ENCODE assay signal across 9 cellular contexts in the genomic region with DNA sequence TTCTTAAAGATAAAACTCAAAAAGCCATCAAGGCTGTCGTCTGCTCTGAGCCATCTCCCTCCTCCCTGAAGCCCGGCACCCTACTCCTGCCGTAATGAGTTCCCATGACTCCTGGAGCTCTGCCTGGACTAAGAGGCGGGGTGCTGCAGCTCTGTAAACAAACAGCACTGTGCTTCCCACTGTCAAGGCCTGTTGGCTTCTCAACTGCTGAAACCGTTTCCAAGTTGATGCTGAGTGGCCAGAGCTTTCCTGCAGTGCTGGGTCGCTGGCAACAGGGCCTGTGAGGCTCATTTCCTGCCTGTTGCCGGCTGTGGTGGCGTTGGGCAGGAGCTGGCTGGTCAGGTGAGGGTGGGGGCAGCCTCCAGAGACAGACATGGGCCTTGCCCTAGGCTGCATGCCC. TPM values are rescaled to one million over a fixed set of nuclear protein-coding genes. Genes with fewer than 3 reads are reported as not detected.
DNase-seq lines count a peak whose midpoint lies in the region; ATAC-seq and TF ChIP-seq lines count a peak whose summit lies in the region.
"Had no signal": no experiment of that assay in that cellular context is flagged by ENCODE, and none has a peak within 500 bp of the region (broad histone marks: within the 10 kb centered on the region; RNA-seq: fewer than 3 reads in every experiment).

No MANE protein-coding gene starts in this region.

- 16 to 17% methylated on average over 6 to 8 of the region's 8 CpGs for WGBS in lower leg skin, 2 donors

- ATAC-seq in upper lobe of right lung (peak; percentile 76), GM18873 (IDR thresholded peaks at IDR 0.05; ENCODE audit: low FRiP score, unreplicated experiment) (no peak)

- peak overlapping the region; percentile 74 for H3K27ac ChIP-seq in upper lobe of right lung
- H3K27ac ChIP-seq: SK-N-MC had no signal

- H3K27me3 ChIP-seq in upper lobe of right lung, result no peaks in the 10 kb centered on the region

- no peak overlapping the region for H3K4me3 Mint-ChIP-seq in activated CD4-positive, alpha-beta T cell treated with anti-CD3 and anti-CD28 coated beads, Interleukin-2, amount 10 ng/mL, durations not matched to agents 7 days and 5 days

- H3K4me1 Mint-ChIP-seq in activated CD4-positive, alpha-beta T cell treated with anti-CD3 and anti-CD28 coated beads, Interleukin-2, amount 10 ng/mL, durations not matched to agents 7 days and 5 days, result peaks cover 28% of the 10 kb centered on the region

- TF ChIP-seq POLR2A in lower leg skin (IDR thresholded peaks at IDR 0.05), result no peak

- H3K4me3 ChIP-seq in lower leg skin (ENCODE audit: low read depth, poor library complexity, severe bottlenecking) (no peak overlapping the region), upper lobe of right lung (no peak overlapping the region)
- H3K4me3 ChIP-seq: SK-N-MC had no signal

- no peaks in the 10 kb centered on the region for H3K27me3 Mint-ChIP-seq in activated CD4-positive, alpha-beta T cell treated with anti-CD3 and anti-CD28 coated beads, Interleukin-2, amount 10 ng/mL, durations not matched to agents 7 days and 5 days

- POLR2A ChIA-PET in activated CD4-positive, alpha-beta T cell treated with anti-CD3 and anti-CD28 coated beads, Interleukin-2, amount 10 ng/mL, durations not matched to agents 7 days and 5 days (lab: Charles Lee), result no interaction called here

- DNase-seq in activated CD4-positive, alpha-beta T cell treated with anti-CD3 and anti-CD28 coated beads, Interleukin-2, amount 10 ng/mL, durations not matched to agents 7 days and 5 days, result no peak
- no peak for DNase-seq in activated CD4-positive, alpha-beta T cell treated with anti-CD3 and anti-CD28 coated beads for 4 hours
- DNase-seq in brain pericyte (ENCODE audit: low read depth, low spot score) (peak; percentile 84), lower leg skin (ENCODE audit: low spot score in 2 of 2) (peak; percentile 84 to 96), upper lobe of right lung (peak; percentile 78), NAMALWA (ENCODE audit: low spot score) (no peak)
- DNase-seq in central memory CD4-positive, alpha-beta T cell, result no peak

- H3K9me3 ChIP-seq in upper lobe of right lung, result no peaks in the 10 kb centered on the region

- TF ChIP-seq CTCF in lower leg skin (IDR thresholded peaks at IDR 0.05) (no peak), upper lobe of right lung (IDR thresholded peaks at IDR 0.05) (no peak)

- H3K27ac Mint-ChIP-seq in activated CD4-positive, alpha-beta T cell treated with anti-CD3 and anti-CD28 coated beads, Interleukin-2, amount 10 ng/mL, durations not matched to agents 7 days and 5 days, result peak overlapping the region; percentile 89

- peaks cover 30% of the 10 kb centered on the region for H3K36me3 ChIP-seq in upper lobe of right lung

- intact Hi-C loops in lower leg skin (cut with DNase I; ENCODE audit: low total_unique reads) (loop anchor here (10.0 kb wide), 1 partner anchor 110 kb away; a partner anchor contains a TSS), upper lobe of right lung (cut with DNase I) (loop anchor here (10.0 kb wide), 1 partner anchor 100 kb away; no protein-coding TSS in a partner anchor)

- H3K4me1 ChIP-seq in upper lobe of right lung, result peaks cover 48% of the 10 kb centered on the region

- CTCF ChIA-PET in activated CD4-positive, alpha-beta T cell treated with anti-CD3 and anti-CD28 coated beads, Interleukin-2, amount 10 ng/mL, durations not matched to agents 7 days and 5 days (lab: Charles Lee), result interaction anchor here (0.9 to 2.2 kb wide), 4 partner anchors 14 to 159 kb away, joined by 3 to 6 read pairs (median 3); no protein-coding TSS in a partner anchor

- peaks cover 16% of the 10 kb centered on the region for H3K36me3 Mint-ChIP-seq in activated CD4-positive, alpha-beta T cell treated with anti-CD3 and anti-CD28 coated beads, Interleukin-2, amount 10 ng/mL, durations not matched to agents 7 days and 5 days (ENCODE audit: low read depth)

- H3K9me3 Mint-ChIP-seq in activated CD4-positive, alpha-beta T cell treated with anti-CD3 and anti-CD28 coated beads, Interleukin-2, amount 10 ng/mL, durations not matched to agents 7 days and 5 days, result no peaks in the 10 kb centered on the region

RNA-seq across cellular contexts. Expression of a gene that starts 26.7 kb away (rescaled TPM):
- total RNA-seq in activated CD4-positive, alpha-beta T cell treated with anti-CD3 and anti-CD28 coated beads, Interleukin-2, amount 10 ng/mL, durations not matched to agents 7 days and 5 days, result 10 to 100 TPM; 10.7 to 12.1 TPM
- total RNA-seq in lower leg skin (10 to 100 TPM; 16.9 to 29.9 (median 22.3) TPM), upper lobe of right lung (34.6 TPM)

RNA-seq across cellular contexts. Expression of a gene that starts 45.4 kb away (rescaled TPM):
- total RNA-seq in activated CD4-positive, alpha-beta T cell treated with anti-CD3 and anti-CD28 coated beads, Interleukin-2, amount 10 ng/mL, durations not matched to agents 7 days and 5 days, result 100 to 1,000 TPM; 112 to 123 TPM
- total RNA-seq in lower leg skin (10 to 100 TPM; 28.8 to 42.0 (median 36.0) TPM), upper lobe of right lung (57.3 TPM)

RNA-seq across cellular contexts. Expression of a gene that starts 57.2 kb away (rescaled TPM):
- total RNA-seq in activated CD4-positive, alpha-beta T cell treated with anti-CD3 and anti-CD28 coated beads, Interleukin-2, amount 10 ng/mL, durations not matched to agents 7 days and 5 days, result 10 to 100 TPM; 20.3 to 20.9 TPM
- total RNA-seq in lower leg skin (10 to 100 TPM; 21.5 to 37.9 (median 24.8) TPM), upper lobe of right lung (17.7 TPM)

Comparison
In these comparisons a context has a peak if more than half of its experiments do, and no peak if none do; other contexts are left out.
1. DNase-seq: peak in brain pericyte (single experiment), lower leg skin (2 of 2) and upper lobe of right lung (single experiment); none in activated CD4-positive, alpha-beta T cell treated with anti-CD3 and anti-CD28 coated beads, Interleukin-2, amount 10 ng/mL, durations not matched to agents 7 days and 5 days (single experiment), activated CD4-positive, alpha-beta T cell treated with anti-CD3 and anti-CD28 coated beads for 4 hours (0 of 2), central memory CD4-positive, alpha-beta T cell (single experiment) and NAMALWA (single experiment).